ENCODE assay signal across 8 cellular contexts in the genomic region with DNA sequence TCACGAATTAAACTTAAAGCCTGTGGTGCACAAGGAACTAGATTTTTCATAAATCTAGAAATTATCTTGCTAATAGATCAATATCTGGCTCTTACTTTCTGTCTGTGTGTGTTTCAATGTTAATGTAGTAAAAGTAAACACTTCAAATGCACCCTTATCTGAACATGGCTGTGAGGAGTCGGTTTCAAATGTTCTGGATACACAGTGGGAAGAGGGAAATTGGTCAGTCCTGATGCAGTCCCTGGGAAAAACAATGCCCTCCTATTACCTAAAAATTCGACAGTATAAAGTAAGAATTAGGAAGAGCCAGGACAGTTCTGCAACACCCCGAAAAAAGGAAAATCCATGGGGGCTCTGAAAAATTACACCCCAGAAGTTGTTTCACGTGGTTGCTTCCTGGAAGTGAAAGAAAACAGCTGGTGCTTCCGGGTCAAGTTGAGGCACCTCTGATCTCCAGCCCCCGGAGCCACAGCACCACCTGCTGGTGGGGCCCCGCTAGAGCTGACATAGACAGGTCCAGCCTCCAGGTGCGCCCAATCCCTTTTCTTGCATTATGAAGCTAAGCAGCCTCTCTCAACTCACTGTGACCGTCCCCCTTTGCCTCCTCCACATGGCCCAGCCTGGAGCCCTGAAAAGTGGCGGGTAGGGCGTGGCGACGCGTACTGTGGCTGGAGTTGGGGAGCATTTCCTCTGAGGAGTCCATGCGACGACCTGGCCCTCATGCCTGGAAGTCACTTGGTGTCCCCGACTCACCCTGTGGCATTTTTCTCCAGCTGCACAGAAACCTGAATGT. TPM values are rescaled to one million over a fixed set of nuclear protein-coding genes. Genes with fewer than 3 reads are reported as not detected.
DNase-seq lines count a peak whose midpoint lies in the region; ATAC-seq and TF ChIP-seq lines count a peak whose summit lies in the region.

No MANE protein-coding gene starts in this region.

- peak; percentile 69 for DNase-seq in activated CD8-positive, alpha-beta memory T cell treated with anti-CD3 and anti-CD28 coated beads for 24 hours
- no peak for DNase-seq in activated CD8-positive, alpha-beta memory T cell treated with anti-CD3 and anti-CD28 coated beads, Interleukin-2, amount 50 U/mL, for 4 hours
- DNase-seq in NOMO-1 (lab: John Stamatoyannopoulos, UW; ENCODE audit: unreplicated experiment in 2 of 2) (peak; percentile 8 to 22), osteoblast (ENCODE audit: insufficient read length, low spot score, missing footprints) (no peak), tibial artery (no peak), hippocampal formation (lab: John Stamatoyannopoulos, UW) (no peak)
- peak; percentile 71 for DNase-seq in activated naive CD8-positive, alpha-beta T cell treated with anti-CD3 and anti-CD28 coated beads, Interleukin-2, amount 50 U/mL, for 24 hours

- no peaks in the 10 kb centered on the region for H3K4me1 Mint-ChIP-seq in activated naive CD8-positive, alpha-beta T cell treated with anti-CD3 and anti-CD28 coated beads, Interleukin-2, amount 50 U/mL, for 24 hours

- TF ChIP-seq CTCF in osteoblast (IDR thresholded peaks at IDR 0.05; ENCODE audit: extremely low read depth, low read depth, low read length) = peak; percentile 50
- no peak for TF ChIP-seq CTCF in tibial artery (IDR thresholded peaks at IDR 0.05)

- no peaks in the 10 kb centered on the region for H3K36me3 ChIP-seq in osteoblast (ENCODE audit: insufficient read depth, low read length)
- no peaks in the 10 kb centered on the region for H3K36me3 ChIP-seq in tibial artery

- H3K4me2 ChIP-seq in osteoblast (ENCODE audit: insufficient read depth, low read length) = no peak overlapping the region

- no peak overlapping the region for H3K4me3 Mint-ChIP-seq in activated naive CD8-positive, alpha-beta T cell treated with anti-CD3 and anti-CD28 coated beads, Interleukin-2, amount 50 U/mL, for 24 hours

- H3K27me3 ChIP-seq in osteoblast (ENCODE audit: insufficient read depth, low read length) (peaks cover 15% of the 10 kb centered on the region), tibial artery (no peaks in the 10 kb centered on the region)

- no peak overlapping the region for H3K4me3 ChIP-seq in osteoblast (ENCODE audit: insufficient read depth, low read length)
- H3K4me3 ChIP-seq in tibial artery = no peak overlapping the region

- H3K27ac ChIP-seq in osteoblast (ENCODE audit: low read depth, low read length) (no peak overlapping the region), tibial artery (no peak overlapping the region)

- no peaks in the 10 kb centered on the region for H3K79me2 ChIP-seq in osteoblast (ENCODE audit: insufficient read depth, low read length)

- no peaks in the 10 kb centered on the region for H4K20me1 ChIP-seq in osteoblast (ENCODE audit: insufficient read depth, low read length)

- H3K27me3 Mint-ChIP-seq in activated naive CD8-positive, alpha-beta T cell treated with anti-CD3 and anti-CD28 coated beads, Interleukin-2, amount 50 U/mL, for 24 hours = peaks cover 17% of the 10 kb centered on the region

- no peak overlapping the region for H3K27ac Mint-ChIP-seq in activated naive CD8-positive, alpha-beta T cell treated with anti-CD3 and anti-CD28 coated beads, Interleukin-2, amount 50 U/mL, for 24 hours

- no peaks in the 10 kb centered on the region for H3K9me3 ChIP-seq in osteoblast (ENCODE audit: low read depth, low read length)
- H3K9me3 ChIP-seq in tibial artery = peaks cover 0 to 5% (median 0%) of the 10 kb centered on the region in 3 donors

- intact Hi-C loops in tibial artery (cut with DNase I; ENCODE audit: low total_unique reads) = no loop called here

- no peak overlapping the region for H2AFZ ChIP-seq in osteoblast (ENCODE audit: low read length)

- peaks cover 6% of the 10 kb centered on the region for H3K9me3 Mint-ChIP-seq in activated naive CD8-positive, alpha-beta T cell treated with anti-CD3 and anti-CD28 coated beads, Interleukin-2, amount 50 U/mL, for 24 hours

- ATAC-seq in activated naive CD8-positive, alpha-beta T cell treated with anti-CD3 and anti-CD28 coated beads, Interleukin-2, amount 50 U/mL, for 24 hours = peak; percentile 52
- ATAC-seq in HG03565 (IDR thresholded peaks at IDR 0.05; ENCODE audit: unreplicated experiment) = no peak

- H3K4me1 ChIP-seq in osteoblast (ENCODE audit: insufficient read depth, low read length) (no peaks in the 10 kb centered on the region), tibial artery (no peaks in the 10 kb centered on the region)

- H3K36me3 Mint-ChIP-seq in activated naive CD8-positive, alpha-beta T cell treated with anti-CD3 and anti-CD28 coated beads, Interleukin-2, amount 50 U/mL, for 24 hours (ENCODE audit: low read depth) = no peaks in the 10 kb centered on the region

RNA-seq across cellular contexts. Expression of a gene that starts 8.3 kb away (rescaled TPM):
- total RNA-seq in osteoblast = not detected in 2 replicates

RNA-seq across cellular contexts. Expression of a gene that starts 22.6 kb away (rescaled TPM):
- not detected in 2 replicates for total RNA-seq in osteoblast

RNA-seq across cellular contexts. Expression of a gene that starts 24.9 kb away (rescaled TPM):
- 1.4 and 2.1 TPM in 2 replicates for total RNA-seq in osteoblast

RNA-seq across cellular contexts. Expression of a gene that starts 54.8 kb away (rescaled TPM):
- total RNA-seq in osteoblast = not detected in 2 replicates

Comparison
In these comparisons a context has a peak if more than half of its experiments do, and no peak if none do; other contexts are left out.
1. DNase-seq: peak in activated CD8-positive, alpha-beta memory T cell treated with anti-CD3 and anti-CD28 coated beads for 24 hours (single experiment), NOMO-1 (2 of 2) and activated naive CD8-positive, alpha-beta T cell treated with anti-CD3 and anti-CD28 coated beads, Interleukin-2, amount 50 U/mL, for 24 hours (single experiment); none in activated CD8-positive, alpha-beta memory T cell treated with anti-CD3 and anti-CD28 coated beads, Interleukin-2, amount 50 U/mL, for 4 hours (single experiment), osteoblast (single experiment), tibial artery (0 of 2) and hippocampal formation (0 of 2).